Comparison of ENCODE assay signal across 6 cellular contexts in genomic region chr11:574632-575323, GRCh38. TPM values are rescaled to one million over a fixed set of nuclear protein-coding genes. Genes with fewer than 3 reads are reported as not detected.
DNase-seq lines count a peak whose midpoint lies in the region; ATAC-seq, FAIRE-seq and TF ChIP-seq lines count a peak whose summit lies in the region.

No MANE protein-coding gene starts in this region.

- H3K4me3 Mint-ChIP-seq in activated naive CD8-positive, alpha-beta T cell treated with anti-CD3 and anti-CD28 coated beads, Interleukin-2, amount 10 ng/mL, durations not matched to agents 7 days and 5 days: peak overlapping the region; percentile 87

- no peak for TF ChIP-seq POLR2A in GM12892 (IDR thresholded peaks at IDR 0.05; ENCODE audit: low read depth, low read length)

- H3K27ac Mint-ChIP-seq in activated naive CD8-positive, alpha-beta T cell treated with anti-CD3 and anti-CD28 coated beads, Interleukin-2, amount 10 ng/mL, durations not matched to agents 7 days and 5 days: peak overlapping the region; percentile 21

- POLR2A ChIA-PET in activated naive CD8-positive, alpha-beta T cell treated with anti-CD3 and anti-CD28 coated beads, Interleukin-2, amount 10 ng/mL, durations not matched to agents 7 days and 5 days (lab: Charles Lee): interaction anchor here (1.3 to 2.0 kb wide), 5 partner anchors 9 to 39 kb away, joined by 5 to 23 read pairs (median 9); no protein-coding TSS in a partner anchor

- peak; percentile 89 for FAIRE-seq in GM12892 (lab: Jason Lieb, UNC)

- H3K36me3 Mint-ChIP-seq in activated naive CD8-positive, alpha-beta T cell treated with anti-CD3 and anti-CD28 coated beads, Interleukin-2, amount 10 ng/mL, durations not matched to agents 7 days and 5 days: peaks cover 1% of the 10 kb centered on the region

- in situ Hi-C loops in GM13977 (cut with MboI; ENCODE audit: low pct_unique_long_range_greater_than_20kb, low sequenced_read_pairs, unreplicated experiment): no loop called here

- H3K9me3 Mint-ChIP-seq in activated naive CD8-positive, alpha-beta T cell treated with anti-CD3 and anti-CD28 coated beads, Interleukin-2, amount 10 ng/mL, durations not matched to agents 7 days and 5 days: no peaks in the 10 kb centered on the region

- no peak for ATAC-seq in activated naive CD8-positive, alpha-beta T cell treated with anti-CD3 and anti-CD28 coated beads, Interleukin-2, amount 10 ng/mL, durations not matched to agents 7 days and 5 days (ENCODE audit: low read depth)
- no peak for ATAC-seq in GM19467 (IDR thresholded peaks at IDR 0.05; ENCODE audit: unreplicated experiment)
- no peak for ATAC-seq in GM21576 (IDR thresholded peaks at IDR 0.05; ENCODE audit: unreplicated experiment)

- DNase-seq in GM12892 (ENCODE audit: insufficient read length) (no peak), GM13977 (ENCODE audit: low spot score) (no peak)
- no peak for DNase-seq in activated naive CD8-positive, alpha-beta T cell treated with anti-CD3 and anti-CD28 coated beads, Interleukin-2, amount 10 ng/mL, durations not matched to agents 7 days and 5 days

- H3K4me1 Mint-ChIP-seq in activated naive CD8-positive, alpha-beta T cell treated with anti-CD3 and anti-CD28 coated beads, Interleukin-2, amount 10 ng/mL, durations not matched to agents 7 days and 5 days: peaks cover 32% of the 10 kb centered on the region

- H3K4me3 ChIP-seq in muscle layer of duodenum (ENCODE audit: low read depth in 1 of 2, low read length in 2 of 2): peak overlapping the region; percentile 30 to 76

- H3K4me1 ChIP-seq in muscle layer of duodenum (ENCODE audit: control insufficient read depth in 1 of 2, insufficient read depth in 2 of 2, low read length in 2 of 2): peaks cover 18 to 48% of the 10 kb centered on the region in 2 donors

- TF ChIP-seq CTCF in GM13977 (IDR thresholded peaks at IDR 0.05; ENCODE audit: extremely low read depth, insufficient read depth, missing control alignments): no peak

- no peaks in the 10 kb centered on the region for H3K27me3 ChIP-seq in muscle layer of duodenum (ENCODE audit: low read depth, low read length)

- no peaks in the 10 kb centered on the region for H3K36me3 ChIP-seq in muscle layer of duodenum (ENCODE audit: control insufficient read depth in 1 of 2, insufficient read depth in 2 of 2, low read length in 2 of 2)

- peaks cover 16% of the 10 kb centered on the region for H3K27me3 Mint-ChIP-seq in activated naive CD8-positive, alpha-beta T cell treated with anti-CD3 and anti-CD28 coated beads, Interleukin-2, amount 10 ng/mL, durations not matched to agents 7 days and 5 days

- no peak overlapping the region for H3K27ac ChIP-seq in muscle layer of duodenum (ENCODE audit: low read length)

- H3K9me3 ChIP-seq in muscle layer of duodenum (ENCODE audit: control insufficient read depth in 1 of 2, low read length in 2 of 2): no peaks in the 10 kb centered on the region

RNA-seq across cellular contexts. Expression of gene PHRF1, which starts 1.5 kb away (rescaled TPM):
- polyA plus RNA-seq in GM12892 (2012; ENCODE audit: missing spikeins): 6.1 TPM
- total RNA-seq in activated naive CD8-positive, alpha-beta T cell treated with anti-CD3 and anti-CD28 coated beads, Interleukin-2, amount 10 ng/mL, durations not matched to agents 7 days and 5 days: 10 to 100 TPM; 55.4 to 58.9 TPM

RNA-seq across cellular contexts. Expression of gene RASSF7, which starts 14.0 kb away (rescaled TPM):
- 7.8 TPM for polyA plus RNA-seq in GM12892 (2012; ENCODE audit: missing spikeins)
- 10 to 100 TPM; 36.5 to 41.0 TPM for total RNA-seq in activated naive CD8-positive, alpha-beta T cell treated with anti-CD3 and anti-CD28 coated beads, Interleukin-2, amount 10 ng/mL, durations not matched to agents 7 days and 5 days

RNA-seq across cellular contexts. Expression of gene LMNTD2, which starts 14.2 kb away (rescaled TPM):
- polyA plus RNA-seq in GM12892 (2012; ENCODE audit: missing spikeins): 0.47 TPM
- 1 to 10 TPM; 2.5 to 2.7 TPM for total RNA-seq in activated naive CD8-positive, alpha-beta T cell treated with anti-CD3 and anti-CD28 coated beads, Interleukin-2, amount 10 ng/mL, durations not matched to agents 7 days and 5 days

RNA-seq across cellular contexts. Expression of gene LRRC56, which starts 37.5 kb away (rescaled TPM):
- 0.30 TPM for polyA plus RNA-seq in GM12892 (2012; ENCODE audit: missing spikeins)
- 1 to 10 TPM; 4.3 to 4.7 TPM for total RNA-seq in activated naive CD8-positive, alpha-beta T cell treated with anti-CD3 and anti-CD28 coated beads, Interleukin-2, amount 10 ng/mL, durations not matched to agents 7 days and 5 days

RNA-seq across cellular contexts. Expression of gene HRAS, which starts 39.4 kb away (rescaled TPM):
- 28.5 TPM for polyA plus RNA-seq in GM12892 (2012; ENCODE audit: missing spikeins)
- 10 to 100 TPM; 47.6 to 49.9 TPM for total RNA-seq in activated naive CD8-positive, alpha-beta T cell treated with anti-CD3 and anti-CD28 coated beads, Interleukin-2, amount 10 ng/mL, durations not matched to agents 7 days and 5 days
